Comparison of ENCODE assay signal across 1 cellular context in genomic region chrX:103730147-103730546, GRCh38.
TF ChIP-seq lines count a peak whose summit lies in the region.

No MANE protein-coding gene starts in this region.

TF ChIP-seq in H1, 55 proteins besides CTCF, POLR2A, EP300 and RAD21:
- no peak for TF ChIP-seq KDM4A (IDR thresholded peaks at IDR 0.05; ENCODE audit: low read depth, low read length, severe bottlenecking)
- TF ChIP-seq PHF8 (conservative IDR thresholded peaks at IDR 0.05; ENCODE audit: low read depth, low read length): no peak
- TF ChIP-seq SP4 (IDR thresholded peaks at IDR 0.05; ENCODE audit: low read length): no peak
- no peak for TF ChIP-seq CHD2 (IDR thresholded peaks at IDR 0.05; ENCODE audit: low read length)
